Comparison of ENCODE assay signal across 26 cellular contexts in the genomic region with DNA sequence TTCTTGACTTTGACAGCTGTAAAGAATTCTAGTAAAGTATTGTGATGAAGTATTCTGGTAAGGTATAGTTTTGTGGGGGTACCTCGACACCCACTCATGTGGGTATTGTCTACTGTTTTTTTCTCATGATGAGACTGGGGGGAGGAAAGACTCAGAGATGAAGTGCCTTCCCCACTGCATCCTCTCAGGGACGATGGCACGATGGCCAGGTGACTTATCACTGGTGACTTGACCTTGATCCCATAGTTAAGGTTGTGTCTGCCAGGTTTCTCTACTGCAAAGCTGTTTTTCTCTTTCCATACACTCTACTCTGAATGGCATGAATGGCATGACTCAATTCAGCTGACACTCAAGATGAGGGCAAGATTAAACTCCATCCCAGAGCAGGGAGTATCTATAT. TPM values are rescaled to one million over a fixed set of nuclear protein-coding genes. Genes with fewer than 3 reads are reported as not detected.
DNase-seq lines count a peak whose midpoint lies in the region; ATAC-seq, FAIRE-seq and TF ChIP-seq lines count a peak whose summit lies in the region.
"Had no signal": no experiment of that assay in that cellular context is flagged by ENCODE, and none has a peak within 500 bp of the region (broad histone marks: within the 10 kb centered on the region; RNA-seq: fewer than 3 reads in every experiment).

No MANE protein-coding gene starts in this region.

- TF ChIP-seq RAD21 in IMR-90 (IDR thresholded peaks at IDR 0.05; ENCODE audit: low read length) = no peak

- peak overlapping the region; percentile 29 for H3K4me3 Mint-ChIP-seq in activated T-cell treated with anti-CD3 and anti-CD28 coated beads, Interleukin-2, amount 50 U/mL, for 72 hours
- H3K4me3 Mint-ChIP-seq in brain = peak overlapping the region in 3 of 5 experiments; percentile 24 to 50 (median 38)
- H3K4me3 Mint-ChIP-seq: CD8-positive, alpha-beta T cell; HFFc6 had no signal

- no TSS peak for BruUV-seq in IMR-90 (replicated peaks; lab: Mats Ljungman, UMichigan)

- peak overlapping the region; percentile 77 for H3K23ac ChIP-seq in IMR-90 (ENCODE audit: low read depth, low read length)

- dilution Hi-C loops in IMR-90 (cut with HindIII; ENCODE audit: low sequenced_read_pairs, unreplicated experiment) = no loop called here

- H3K9me3 Mint-ChIP-seq in activated T-cell treated with anti-CD3 and anti-CD28 coated beads, Interleukin-2, amount 50 U/mL, for 72 hours = no peaks in the 10 kb centered on the region
- H3K9me3 Mint-ChIP-seq in brain = no peaks in the 10 kb centered on the region
- H3K9me3 Mint-ChIP-seq: CD8-positive, alpha-beta T cell; HFFc6 had no signal

- no peaks in the 10 kb centered on the region for H3K36me3 Mint-ChIP-seq in activated T-cell treated with anti-CD3 and anti-CD28 coated beads, Interleukin-2, amount 50 U/mL, for 72 hours (ENCODE audit: insufficient read depth in 2 of 2)
- H3K36me3 Mint-ChIP-seq in brain = no peaks in the 10 kb centered on the region
- H3K36me3 Mint-ChIP-seq: CD8-positive, alpha-beta T cell had no signal

- ATAC-seq in activated T-cell treated with anti-CD3 and anti-CD28 coated beads, Interleukin-2, amount 50 U/mL, for 72 hours (replicated peaks in 1 of 2) = no peak
- ATAC-seq in IMR-90 (ENCODE audit: low read depth) = no peak
- ATAC-seq: CD8-positive, alpha-beta T cell had no signal

- no peak overlapping the region for H3K9ac ChIP-seq in IMR-90 (ENCODE audit: low read depth, low read length)
- H3K9ac ChIP-seq: BLaER1 treated with 17β-estradiol and CSF1 and Interleukin-3, amounts not matched to agents 10 nM and 100 nM had no signal

- no peak overlapping the region for H2AK9ac ChIP-seq in IMR-90 (replicated peaks; ENCODE audit: low read depth, low read length, poor library complexity)

- peaks cover 7% of the 10 kb centered on the region for H3K9me1 ChIP-seq in IMR-90 (ENCODE audit: insufficient read depth, low read length)

- peaks cover 0 to under 1% of the 10 kb centered on the region in 2 experiments; a peak in 1 of 4 replicates for H3K79me1 ChIP-seq in IMR-90 (ENCODE audit: low read depth in 1 of 2, low read length in 2 of 2)

- TF ChIP-seq POLR2A in IMR-90 (IDR thresholded peaks at IDR 0.05; ENCODE audit: low read depth, low read length) (no peak), stomach (IDR thresholded peaks at IDR 0.05) (no peak), H54 (IDR thresholded peaks at IDR 0.05; ENCODE audit: low read depth, low read length) (no peak)

- no peak overlapping the region for H2BK5ac ChIP-seq in IMR-90 (ENCODE audit: low read depth, low read length, poor library complexity, severe bottlenecking)

- H3K56ac ChIP-seq in IMR-90 (ENCODE audit: extremely low read depth, insufficient read depth, low read length) = no peak overlapping the region

- H3K4me2 ChIP-seq in IMR-90 (ENCODE audit: low read depth, low read length) = no peak overlapping the region

- no CpG with 5 or more reads among the region's 3 CpGs for WGBS in IMR-90 (ENCODE audit: extremely low coverage in 2 of 2, insufficient read length in 1 of 2), 2 experiments
- 60 to 81% (median 72%) methylated on average over 3 of the region's 3 CpGs for WGBS in stomach, 5 donors

- H3K4me1 Mint-ChIP-seq in activated T-cell treated with anti-CD3 and anti-CD28 coated beads, Interleukin-2, amount 50 U/mL, for 72 hours (ENCODE audit: low read depth) = peaks cover 6% of the 10 kb centered on the region
- peaks cover 8% of the 10 kb centered on the region for H3K4me1 Mint-ChIP-seq in brain

- TF ChIP-seq CTCF in IMR-90 (conservative IDR thresholded peaks at IDR 0.05; ENCODE audit: low read depth, low read length) (no peak), brain (conservative IDR thresholded peaks at IDR 0.05) (no peak), stomach (IDR thresholded peaks at IDR 0.05) (no peak)

- H2BK120ac ChIP-seq in IMR-90 (ENCODE audit: low read depth, low read length) = peak overlapping the region; percentile 72

- H3K9me3 ChIP-seq in IMR-90 (ENCODE audit: control insufficient read depth, insufficient read depth, low read length) (peaks cover 3% of the 10 kb centered on the region; the same call in 1 of the 2 replicates), stomach (no peaks in the 10 kb centered on the region)
- H3K9me3 ChIP-seq: SJCRH30 had no signal

- no peak overlapping the region for H3K27ac Mint-ChIP-seq in activated T-cell treated with anti-CD3 and anti-CD28 coated beads, Interleukin-2, amount 50 U/mL, for 72 hours
- no peak overlapping the region for H3K27ac Mint-ChIP-seq in brain
- H3K27ac Mint-ChIP-seq: CD8-positive, alpha-beta T cell; HFFc6 had no signal

- peak overlapping the region; percentile 91; the same call in 1 of the 2 replicates for H2BK20ac ChIP-seq in IMR-90 (ENCODE audit: low read depth, low read length)

- H3K27me3 ChIP-seq in IMR-90 (ENCODE audit: control insufficient read depth, insufficient read depth, low read length) = no peaks in the 10 kb centered on the region
- peaks cover 0 to 13% (median 7%) of the 10 kb centered on the region in 3 donors for H3K27me3 ChIP-seq in stomach
- H3K27me3 ChIP-seq: BLaER1 treated with 17β-estradiol and CSF1 and Interleukin-3, amounts not matched to agents 10 nM and 100 nM; SJCRH30 had no signal

- intact Hi-C loops in IMR-90 (cut with micrococcal nuclease) (loop anchor here (5.0 kb wide), 1 partner anchor 183 kb away; no protein-coding TSS in a partner anchor), stomach (cut with DNase I; ENCODE audit: low total_unique reads) (no loop called here)

- H4K20me1 ChIP-seq in IMR-90 (ENCODE audit: insufficient read depth, low read length) = no peaks in the 10 kb centered on the region
- H4K20me1 ChIP-seq: BLaER1 treated with 17β-estradiol and CSF1 and Interleukin-3, amounts not matched to agents 10 nM and 100 nM had no signal

- H3K27ac ChIP-seq in IMR-90 (ENCODE audit: insufficient read depth, low read length) (peak overlapping the region; percentile 39; the same call in 1 of the 2 replicates), stomach (peak overlapping the region in 3 of 5 donors; percentile 9 to 88 (median 88))
- H3K27ac ChIP-seq: 22Rv1, SJCRH30 had no signal

- DNase-seq in activated T-cell treated with anti-CD3 and anti-CD28 coated beads, Interleukin-2, amount 50 U/mL, for 72 hours = no peak
- DNase-seq in activated T-cell treated with anti-CD3 and anti-CD28 coated beads, Interleukin-2, amount 50 U/mL, for 1 hour = no peak
- DNase-seq in IMR-90 = no peak
- DNase-seq in stomach = no peak
- no peak for DNase-seq in epidermal melanocyte (ENCODE audit: insufficient read length, low spot score)
- no peak for DNase-seq in H54 (ENCODE audit: insufficient read length, low spot score)
- DNase-seq in stimulated activated CD4-positive, alpha-beta T cell treated with anti-CD3 and anti-CD28 coated beads, Interleukin-2, amount 100 ng/mL, for 24 hours = no peak
- DNase-seq: CD8-positive, alpha-beta T cell; EL; GF-D8; HFFc6; KG1; NCI-H1092 treated with DMSO at 0.1 percent for 48 hours; NCI-H1436 treated with DMSO at 0.1 percent for 48 hours; NCI-H1930; NCI-H2171; NCI-H345; NCI-H524; NCI-H82; SJCRH30 had no signal

- FAIRE-seq in H54 (lab: Jason Lieb, UNC) = no peak
- FAIRE-seq: GM19239, H1, RCC 7860 had no signal

- peak overlapping the region; percentile 70 for H4K91ac ChIP-seq in IMR-90 (ENCODE audit: insufficient read depth, low read depth, low read length)

- no peak for TF ChIP-seq EP300 in stomach (IDR thresholded peaks at IDR 0.05)

- POLR2A ChIA-PET in IMR-90 (lab: Charles Lee; ENCODE audit: unreplicated experiment) = no interaction called here

- in situ Hi-C loops in IMR-90 (cut with MboI; ENCODE audit: low sequenced_read_pairs) = loop anchor here (5.0 kb wide), 1 partner anchor 183 kb away; no protein-coding TSS in a partner anchor

- no peak overlapping the region for H2AFZ ChIP-seq in IMR-90 (replicated peaks; ENCODE audit: low read length, poor library complexity)

- peak overlapping the region; percentile 92 for H2AK5ac ChIP-seq in IMR-90 (ENCODE audit: low read depth, low read length)

- CTCF ChIA-PET in IMR-90 (lab: Yijun Ruan, JAX) = interaction anchor here (0.9 to 1.1 kb wide), 2 partner anchors 10 to 29 kb away, joined by 3 to 4 read pairs; no protein-coding TSS in a partner anchor

- H2BK15ac ChIP-seq in IMR-90 (ENCODE audit: low read depth, low read length) = peak overlapping the region; percentile 60; the same call in 2 of the 3 replicates

- peak overlapping the region; percentile 32 for H3K18ac ChIP-seq in IMR-90 (ENCODE audit: low read depth, low read length)

- peak overlapping the region; percentile 64 for H3K14ac ChIP-seq in IMR-90 (replicated peaks; ENCODE audit: low read depth, low read length)

- H3K4ac ChIP-seq in IMR-90 (ENCODE audit: low read depth, low read length) = peak overlapping the region; percentile 76

- H3K27me3 Mint-ChIP-seq in activated T-cell treated with anti-CD3 and anti-CD28 coated beads, Interleukin-2, amount 50 U/mL, for 72 hours (ENCODE audit: low read depth) = peaks cover 64% of the 10 kb centered on the region
- peaks cover 29% of the 10 kb centered on the region for H3K27me3 Mint-ChIP-seq in brain

- H3K4me3 ChIP-seq in IMR-90 (ENCODE audit: insufficient read depth, low read depth, low read length) (no peak overlapping the region), stomach (no peak overlapping the region)
- H3K4me3 ChIP-seq: BLaER1 treated with 17β-estradiol and CSF1 and Interleukin-3, amounts not matched to agents 10 nM and 100 nM; SJCRH30 had no signal

- peak overlapping the region; percentile 58; the same call in 1 of the 2 replicates for H4K5ac ChIP-seq in IMR-90 (ENCODE audit: low read depth, low read length)

- peak overlapping the region; percentile 48 to 80; a peak in 2 of 4 replicates for H4K8ac ChIP-seq in IMR-90 (ENCODE audit: low read depth in 2 of 2, low read length in 2 of 2)

- no peaks in the 10 kb centered on the region for H3K36me3 ChIP-seq in IMR-90 (ENCODE audit: control insufficient read depth, insufficient read depth, low read length)
- no peaks in the 10 kb centered on the region for H3K36me3 ChIP-seq in stomach
- H3K36me3 ChIP-seq: BLaER1 treated with 17β-estradiol and CSF1 and Interleukin-3, amounts not matched to agents 10 nM and 100 nM; SJCRH30 had no signal

- H3K4me1 ChIP-seq in IMR-90 (ENCODE audit: control insufficient read depth, insufficient read depth, low read length) (peaks cover 8% of the 10 kb centered on the region), stomach (peaks cover 0 to 37% (median 23%) of the 10 kb centered on the region in 4 donors)
- H3K4me1 ChIP-seq: SJCRH30 had no signal

TF ChIP-seq in IMR-90, 13 proteins besides CTCF, POLR2A, EP300 and RAD21 (continues in another document):
- TF ChIP-seq SMC3 (IDR thresholded peaks at IDR 0.05; ENCODE audit: low read depth, low read length) = no peak
- TF ChIP-seq FOS (IDR thresholded peaks at IDR 0.05; ENCODE audit: low read depth, low read length) = no peak

RNA-seq across cellular contexts. Expression of a gene that starts 0.9 kb away (rescaled TPM):
- total RNA-seq in activated T-cell treated with anti-CD3 and anti-CD28 coated beads, Interleukin-2, amount 50 U/mL, for 72 hours = not detected
- total RNA-seq in IMR-90 (2012; rRNA removed) = 0.54 and 1.4 TPM in 2 replicates
- polyA plus RNA-seq in IMR-90 (2012; rRNA removed) = 0.46 and 0.55 TPM in 2 replicates
- polyA plus RNA-seq in IMR-90 (2012; cell fraction: cytosol; rRNA removed) = 0.07 and 0.09 TPM in 2 replicates
- 0.09 and 1.7 TPM in 2 replicates for polyA plus RNA-seq in IMR-90 (2012; cell fraction: nucleus; rRNA removed; ENCODE audit: low replicate concordance)
- 0.19 TPM for polyA plus RNA-seq in brain (ENCODE audit: insufficient read depth, low read depth, low replicate concordance)
- total RNA-seq in stomach = 100 to 1,000 TPM in 1 of 5 donors, 10 to 100 TPM in 3, 1 to 10 TPM in 1; 7.1 to 154 (median 40.0) TPM
- polyA plus RNA-seq in stomach = 10 to 100 TPM in 1 of 3 donors, 1 to 10 TPM in 2; 2.8 to 11.9 (median 8.3) TPM
- total RNA-seq: CD8-positive, alpha-beta T cell had no signal
